Comparison of ENCODE assay signal across 1 cellular context in genomic region chr3:8822141-8822540, GRCh38.
TF ChIP-seq lines count a peak whose summit lies in the region.

No MANE protein-coding gene starts in this region.

TF ChIP-seq in A549, 52 proteins besides CTCF, POLR2A, EP300 and RAD21 (continued from another document):
- no peak for TF ChIP-seq CHD2 (IDR thresholded peaks at IDR 0.05; ENCODE audit: low read length, partially characterized antibody)
TF ChIP-seq in A549: peak in this region for 2.
